Comparison of ENCODE assay signal across 1 cellular context in the genomic region with DNA sequence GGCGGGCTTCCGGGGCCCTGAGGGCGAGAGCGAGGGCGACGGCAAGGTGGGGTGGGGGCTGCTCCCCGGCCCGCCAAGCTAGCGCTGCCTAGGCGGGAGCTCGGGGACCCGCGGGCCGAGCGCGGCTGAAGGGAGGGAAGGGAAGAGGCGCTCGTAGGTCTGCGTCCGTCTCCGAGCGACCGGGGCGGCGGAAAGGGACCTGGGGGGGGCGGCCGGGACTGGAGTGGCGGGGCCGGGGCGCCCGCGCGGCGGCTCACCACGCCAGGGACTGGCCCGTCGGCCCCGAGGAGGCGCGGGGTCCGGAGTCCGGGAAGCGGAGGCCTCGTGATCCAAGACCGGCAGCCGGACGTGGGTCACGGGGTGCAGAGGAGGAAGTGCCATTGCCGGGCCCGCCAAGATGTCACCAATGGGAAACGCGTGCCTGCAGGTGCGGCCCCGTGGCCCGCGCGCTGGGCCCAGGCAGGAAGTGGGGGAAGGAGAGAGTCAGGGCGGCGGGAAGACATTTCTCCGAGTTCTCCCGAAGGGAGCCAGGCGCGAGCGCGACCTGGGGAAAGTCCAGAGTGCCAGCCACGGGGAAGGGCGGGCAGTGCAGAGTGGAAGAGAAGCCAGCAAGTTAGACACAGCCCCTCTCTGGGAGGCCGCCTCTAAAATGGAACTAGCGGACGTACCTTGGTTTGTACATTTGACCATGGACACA.
TF ChIP-seq lines count a peak whose summit lies in the region.

No MANE protein-coding gene starts in this region.

TF ChIP-seq in HepG2, 621 proteins besides CTCF, POLR2A, EP300 and RAD21 (continued from another document and continues in another):
- peak; percentile 65; the same call in 1 of the 2 replicates for TF ChIP-seq ZBTB3 (CRISPR knock-in tag; IDR thresholded peaks at IDR 0.05; ENCODE audit: borderline replicate concordance, low read depth)
- TF ChIP-seq SRSF1 (optimal IDR thresholded peaks at IDR 0.05; ENCODE audit: low read depth, low read length), result no peak
- TF ChIP-seq SMARCE1 (IDR thresholded peaks at IDR 0.05; ENCODE audit: borderline replicate concordance), result no peak
- no peak for TF ChIP-seq ZNF24 (IDR thresholded peaks at IDR 0.05)
- TF ChIP-seq ZNF136 (CRISPR knock-in tag; IDR thresholded peaks at IDR 0.05; ENCODE audit: low read depth), result peak; percentile 59; the same call in 1 of the 2 replicates
- TF ChIP-seq ZNF564 (CRISPR knock-in tag; IDR thresholded peaks at IDR 0.05), result peak; percentile 85
- peak; percentile 97 for TF ChIP-seq ZNF639 (CRISPR knock-in tag; conservative IDR thresholded peaks at IDR 0.05)
- 0 out of 2 replicates have a peak, but pooled peaks have one; percentile 66 for TF ChIP-seq ZNF562 (CRISPR knock-in tag; IDR thresholded peaks at IDR 0.05; ENCODE audit: borderline replicate concordance)
- TF ChIP-seq, protein P1, sequence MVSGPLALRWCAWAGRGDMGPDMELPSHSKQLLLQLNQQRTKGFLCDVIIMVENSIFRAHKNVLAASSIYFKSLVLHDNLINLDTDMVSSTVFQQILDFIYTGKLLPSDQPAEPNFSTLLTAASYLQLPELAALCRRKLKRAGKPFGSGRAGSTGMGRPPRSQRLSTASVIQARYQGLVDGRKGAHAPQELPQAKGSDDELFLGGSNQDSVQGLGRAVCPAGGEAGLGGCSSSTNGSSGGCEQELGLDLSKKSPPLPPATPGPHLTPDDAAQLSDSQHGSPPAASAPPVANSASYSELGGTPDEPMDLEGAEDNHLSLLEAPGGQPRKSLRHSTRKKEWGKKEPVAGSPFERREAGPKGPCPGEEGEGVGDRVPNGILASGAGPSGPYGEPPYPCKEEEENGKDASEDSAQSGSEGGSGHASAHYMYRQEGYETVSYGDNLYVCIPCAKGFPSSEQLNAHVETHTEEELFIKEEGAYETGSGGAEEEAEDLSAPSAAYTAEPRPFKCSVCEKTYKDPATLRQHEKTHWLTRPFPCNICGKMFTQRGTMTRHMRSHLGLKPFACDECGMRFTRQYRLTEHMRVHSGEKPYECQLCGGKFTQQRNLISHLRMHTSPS (CRISPR knock-in tag; IDR thresholded peaks at IDR 0.05; ENCODE audit: low read depth), result peak; percentile 88
- TF ChIP-seq ARNTL (CRISPR knock-in tag; IDR thresholded peaks at IDR 0.05), result peak; percentile 92
- peak; percentile 62; the same call in 1 of the 2 replicates for TF ChIP-seq ZHX2 (IDR thresholded peaks at IDR 0.05; ENCODE audit: low read depth)
- peak; percentile 84 for TF ChIP-seq ZHX2 (CRISPR knock-in tag; IDR thresholded peaks at IDR 0.05; ENCODE audit: borderline replicate concordance)
- no peak for TF ChIP-seq ZNF530 (CRISPR knock-in tag; IDR thresholded peaks at IDR 0.05; ENCODE audit: low read depth)
- TF ChIP-seq ZNF644 (CRISPR knock-in tag; IDR thresholded peaks at IDR 0.05; ENCODE audit: low read depth), result peak; percentile 43; the same call in 1 of the 2 replicates
- TF ChIP-seq ZNF292 (CRISPR knock-in tag; IDR thresholded peaks at IDR 0.05; ENCODE audit: borderline replicate concordance, low read depth), result peak; percentile 66
- peak; percentile 62; the same call in 1 of the 2 replicates for TF ChIP-seq ZNF205 (CRISPR knock-in tag; IDR thresholded peaks at IDR 0.05)
- peak; percentile 84; the same call in 1 of the 2 replicates for TF ChIP-seq ZNF792 (CRISPR knock-in tag; IDR thresholded peaks at IDR 0.05)
- TF ChIP-seq MAF1 (CRISPR knock-in tag; IDR thresholded peaks at IDR 0.05; ENCODE audit: borderline replicate concordance), result peak; percentile 71; the same call in 1 of the 2 replicates
- peak; percentile 70; the same call in 1 of the 2 replicates for TF ChIP-seq HOMEZ (CRISPR knock-in tag; IDR thresholded peaks at IDR 0.05; ENCODE audit: low read depth)
- TF ChIP-seq WIZ (CRISPR knock-in tag; IDR thresholded peaks at IDR 0.05), result peak; percentile 41; the same call in 1 of the 2 replicates
- TF ChIP-seq NFKBIZ (CRISPR knock-in tag; IDR thresholded peaks at IDR 0.05), result peak; percentile 36; the same call in 1 of the 2 replicates
- no peak for TF ChIP-seq HHEX (CRISPR knock-in tag; IDR thresholded peaks at IDR 0.05)
- peak; percentile 70 for TF ChIP-seq SALL2 (CRISPR knock-in tag; IDR thresholded peaks at IDR 0.05)
- peak; percentile 79; the same call in 1 of the 2 replicates for TF ChIP-seq ZNF253 (CRISPR knock-in tag; IDR thresholded peaks at IDR 0.05; ENCODE audit: borderline replicate concordance)
- peak; percentile 63; the same call in 1 of the 2 replicates for TF ChIP-seq TFAP4 (IDR thresholded peaks at IDR 0.05; ENCODE audit: borderline replicate concordance, low read depth)
- TF ChIP-seq NFYC (CRISPR knock-in tag; IDR thresholded peaks at IDR 0.05), result peak; percentile 79
- no peak for TF ChIP-seq TRIM24 (CRISPR knock-in tag; IDR thresholded peaks at IDR 0.05)
- no peak for TF ChIP-seq ZNF737 (CRISPR knock-in tag; IDR thresholded peaks at IDR 0.05; ENCODE audit: borderline replicate concordance)
- TF ChIP-seq, protein P2, sequence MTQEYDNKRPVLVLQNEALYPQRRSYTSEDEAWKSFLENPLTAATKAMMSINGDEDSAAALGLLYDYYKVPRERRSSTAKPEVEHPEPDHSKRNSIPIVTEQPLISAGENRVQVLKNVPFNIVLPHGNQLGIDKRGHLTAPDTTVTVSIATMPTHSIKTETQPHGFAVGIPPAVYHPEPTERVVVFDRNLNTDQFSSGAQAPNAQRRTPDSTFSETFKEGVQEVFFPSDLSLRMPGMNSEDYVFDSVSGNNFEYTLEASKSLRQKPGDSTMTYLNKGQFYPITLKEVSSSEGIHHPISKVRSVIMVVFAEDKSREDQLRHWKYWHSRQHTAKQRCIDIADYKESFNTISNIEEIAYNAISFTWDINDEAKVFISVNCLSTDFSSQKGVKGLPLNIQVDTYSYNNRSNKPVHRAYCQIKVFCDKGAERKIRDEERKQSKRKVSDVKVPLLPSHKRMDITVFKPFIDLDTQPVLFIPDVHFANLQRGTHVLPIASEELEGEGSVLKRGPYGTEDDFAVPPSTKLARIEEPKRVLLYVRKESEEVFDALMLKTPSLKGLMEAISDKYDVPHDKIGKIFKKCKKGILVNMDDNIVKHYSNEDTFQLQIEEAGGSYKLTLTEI (CRISPR knock-in tag; conservative IDR thresholded peaks at IDR 0.05), result no peak; the same call in 1 of the 2 replicates
- TF ChIP-seq ZNF138 (CRISPR knock-in tag; IDR thresholded peaks at IDR 0.05; ENCODE audit: low read depth), result peak; percentile 96; the same call in 1 of the 2 replicates
- TF ChIP-seq TCF7 (IDR thresholded peaks at IDR 0.05; ENCODE audit: low read depth), result no peak
- TF ChIP-seq PAX8 (CRISPR knock-in tag; IDR thresholded peaks at IDR 0.05; ENCODE audit: borderline replicate concordance), result no peak
- TF ChIP-seq, protein P3, sequence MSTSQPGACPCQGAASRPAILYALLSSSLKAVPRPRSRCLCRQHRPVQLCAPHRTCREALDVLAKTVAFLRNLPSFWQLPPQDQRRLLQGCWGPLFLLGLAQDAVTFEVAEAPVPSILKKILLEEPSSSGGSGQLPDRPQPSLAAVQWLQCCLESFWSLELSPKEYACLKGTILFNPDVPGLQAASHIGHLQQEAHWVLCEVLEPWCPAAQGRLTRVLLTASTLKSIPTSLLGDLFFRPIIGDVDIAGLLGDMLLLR (CRISPR knock-in tag; IDR thresholded peaks at IDR 0.05), result peak; percentile 91
- no peak for TF ChIP-seq MED13 (CRISPR knock-in tag; IDR thresholded peaks at IDR 0.05)
- TF ChIP-seq DRAP1 (CRISPR knock-in tag; IDR thresholded peaks at IDR 0.05), result peak; percentile 73
- no peak for TF ChIP-seq CCAR2 (optimal IDR thresholded peaks at IDR 0.05; ENCODE audit: low read depth, low read length)
- peak; percentile 88; the same call in 1 of the 2 replicates for TF ChIP-seq PRMT3 (CRISPR knock-in tag; IDR thresholded peaks at IDR 0.05; ENCODE audit: borderline replicate concordance, low read depth)
- peak; percentile 49; the same call in 1 of the 2 replicates for TF ChIP-seq ZNF605 (CRISPR knock-in tag; IDR thresholded peaks at IDR 0.05)
- TF ChIP-seq ETV6 (CRISPR knock-in tag; conservative IDR thresholded peaks at IDR 0.05), result peak; percentile 95
- peak; percentile 85 for TF ChIP-seq ZNF317 (CRISPR knock-in tag; IDR thresholded peaks at IDR 0.05)
- peak; percentile 88; the same call in 1 of the 2 replicates for TF ChIP-seq BRF2 (CRISPR knock-in tag; IDR thresholded peaks at IDR 0.05)
- TF ChIP-seq RELA (CRISPR knock-in tag; IDR thresholded peaks at IDR 0.05), result 0 out of 2 replicates have a peak, but pooled peaks have one; percentile 64
- 0 out of 2 replicates have a peak, but pooled peaks have one; percentile 13 for TF ChIP-seq ZNF501 (CRISPR knock-in tag; IDR thresholded peaks at IDR 0.05)
- peak; percentile 61 for TF ChIP-seq POLR2AphosphoS5 (IDR thresholded peaks at IDR 0.05; ENCODE audit: low read depth, low read length)
